ENCODE assay signal across 9 cellular contexts in genomic region chr6:111761783-111762312, GRCh38.
DNase-seq lines count a peak whose midpoint lies in the region; ATAC-seq and TF ChIP-seq lines count a peak whose summit lies in the region.
"Had no signal": no experiment of that assay in that cellular context is flagged by ENCODE, and none has a peak within 500 bp of the region (broad histone marks: within the 10 kb centered on the region; RNA-seq: fewer than 3 reads in every experiment).

No MANE protein-coding gene starts in this region.

- H3K9me3 ChIP-seq in heart left ventricle (no peaks in the 10 kb centered on the region), body of pancreas (no peaks in the 10 kb centered on the region)

- H3K4me3 ChIP-seq in heart left ventricle (no peak overlapping the region), body of pancreas (no peak overlapping the region)

- H3K36me3 ChIP-seq in heart left ventricle (no peaks in the 10 kb centered on the region), body of pancreas (replicated peaks in 1 of 2; ENCODE audit: insufficient read depth in 1 of 2, low read depth in 2 of 2) (no peaks in the 10 kb centered on the region)

- intact Hi-C loops in heart left ventricle (cut with DNase I) = loop anchor here in 1 of 10 donors (10.0 kb wide), 1 partner anchor 47 kb away; no protein-coding TSS in a partner anchor
- intact Hi-C loops in cardiac septum (cut with DNase I) = loop anchor here (5.0 kb wide), 1 partner anchor 110 kb away; the partner anchor contains the start of gene FYN
- intact Hi-C loops in left ventricle myocardium superior (cut with micrococcal nuclease) = no loop called here
- intact Hi-C loops in body of pancreas (cut with DNase I) = no loop called here

- peak in 3 of 4 donors; percentile 23 to 43 (median 28) for ATAC-seq in heart left ventricle
- peak; percentile 15 for ATAC-seq in left ventricle myocardium superior
- no peak for ATAC-seq in body of pancreas

- TF ChIP-seq POLR2A in heart left ventricle (IDR thresholded peaks at IDR 0.05) (no peak), body of pancreas (IDR thresholded peaks at IDR 0.05) (no peak)

- peaks cover 0 to 96% (median 72%) of the 10 kb centered on the region in 12 donors for H3K4me1 ChIP-seq in heart left ventricle
- no peaks in the 10 kb centered on the region for H3K4me1 ChIP-seq in body of pancreas

- WGBS in heart left ventricle, 4 donors = 55 to 63% (median 60%) methylated on average over 7 of the region's 7 CpGs
- 73 to 82% methylated on average over 7 of the region's 7 CpGs for WGBS in body of pancreas, 2 donors

- H3K27ac ChIP-seq in heart left ventricle (peak overlapping the region in 11 of 12 donors; percentile 5 to 90 (median 39)), body of pancreas (no peak overlapping the region)
- H3K27ac ChIP-seq: HL-60 had no signal

- no peak for DNase-seq in heart left ventricle
- DNase-seq in cardiac septum (ENCODE audit: low spot score) = no peak
- peak; percentile 62 for DNase-seq in activated CD4-positive, alpha-beta T cell treated with anti-CD3 and anti-CD28 coated beads for 48 hours
- DNase-seq in left ventricle myocardium superior = peak; percentile 47
- no peak for DNase-seq in H4 (ENCODE audit: low spot score)
- DNase-seq in kidney glomerular epithelial cell (lab: John Stamatoyannopoulos, UW) = no peak
- DNase-seq in body of pancreas = no peak
- no peak for DNase-seq in NCI-H1417 treated with DMSO at 0.1 percent for 48 hours (lab: John Stamatoyannopoulos, UW)

- H3K27me3 ChIP-seq in heart left ventricle = no peaks in the 10 kb centered on the region
- no peaks in the 10 kb centered on the region for H3K27me3 ChIP-seq in body of pancreas

- TF ChIP-seq CTCF in heart left ventricle (IDR thresholded peaks at IDR 0.05) (no peak), body of pancreas (IDR thresholded peaks at IDR 0.05) (no peak)

Comparison
In these comparisons a context has a peak if more than half of its experiments do, and no peak if none do; other contexts are left out.
1. DNase-seq: peak in activated CD4-positive, alpha-beta T cell treated with anti-CD3 and anti-CD28 coated beads for 48 hours (single experiment) and left ventricle myocardium superior (single experiment); none in heart left ventricle (0 of 5), cardiac septum (single experiment), H4 (single experiment), kidney glomerular epithelial cell (single experiment), body of pancreas (0 of 4) and NCI-H1417 treated with DMSO at 0.1 percent for 48 hours (single experiment).
2. H3K27ac ChIP-seq: peak in heart left ventricle (11 of 12); none in body of pancreas (0 of 4).